In the genomic region with DNA sequence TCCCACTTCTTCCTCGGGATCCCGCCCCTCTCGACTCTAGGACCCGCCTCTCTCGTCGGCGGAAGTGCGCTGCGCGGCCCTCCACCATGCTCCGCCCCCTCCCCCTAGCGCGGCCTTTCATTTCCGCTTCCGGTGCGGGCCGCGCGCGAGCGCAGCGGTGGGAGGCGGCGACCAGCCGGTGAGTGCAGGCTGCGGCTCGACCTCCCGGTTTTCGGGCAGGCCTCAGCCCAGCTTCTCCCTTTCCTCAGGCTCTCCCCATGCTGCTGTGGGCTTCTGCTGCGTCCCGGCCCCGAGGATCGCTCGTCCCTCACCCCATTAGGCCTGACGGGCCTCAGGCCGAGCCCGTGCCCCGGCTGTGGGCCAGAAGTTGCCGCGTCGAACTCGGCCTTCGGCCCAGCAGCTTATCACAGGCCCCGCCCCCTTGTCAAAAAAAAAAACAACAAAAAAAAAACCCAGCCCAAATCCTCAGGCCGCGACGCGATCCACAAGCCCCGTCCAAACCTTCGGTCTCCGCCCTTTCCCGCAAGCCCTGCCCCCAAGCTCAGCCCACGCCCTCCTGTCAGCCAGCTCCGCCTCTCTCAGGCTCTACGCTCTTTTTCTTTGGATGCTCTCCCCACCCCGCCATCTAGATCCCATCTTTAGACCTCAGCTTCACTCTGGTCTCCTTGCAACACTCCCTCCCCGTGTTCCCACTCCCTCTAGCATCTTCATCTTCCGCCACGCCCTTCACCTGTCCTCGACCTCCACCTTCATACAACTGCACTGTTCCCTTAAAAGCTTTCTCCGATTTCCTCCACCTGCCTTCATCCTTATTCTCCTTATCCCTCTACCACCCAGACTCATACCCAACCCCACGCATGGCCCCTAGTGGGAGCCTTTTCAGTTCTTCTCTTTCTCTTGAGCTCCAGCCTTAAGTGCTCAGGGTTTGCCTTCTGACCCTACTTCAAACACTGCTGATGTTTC, we compare ENCODE assay signal across 8 cellular contexts. TPM values are rescaled to one million over a fixed set of nuclear protein-coding genes. Genes with fewer than 3 reads are reported as not detected.
DNase-seq lines count a peak whose midpoint lies in the region; ATAC-seq and TF ChIP-seq lines count a peak whose summit lies in the region.

A gene with protein sequence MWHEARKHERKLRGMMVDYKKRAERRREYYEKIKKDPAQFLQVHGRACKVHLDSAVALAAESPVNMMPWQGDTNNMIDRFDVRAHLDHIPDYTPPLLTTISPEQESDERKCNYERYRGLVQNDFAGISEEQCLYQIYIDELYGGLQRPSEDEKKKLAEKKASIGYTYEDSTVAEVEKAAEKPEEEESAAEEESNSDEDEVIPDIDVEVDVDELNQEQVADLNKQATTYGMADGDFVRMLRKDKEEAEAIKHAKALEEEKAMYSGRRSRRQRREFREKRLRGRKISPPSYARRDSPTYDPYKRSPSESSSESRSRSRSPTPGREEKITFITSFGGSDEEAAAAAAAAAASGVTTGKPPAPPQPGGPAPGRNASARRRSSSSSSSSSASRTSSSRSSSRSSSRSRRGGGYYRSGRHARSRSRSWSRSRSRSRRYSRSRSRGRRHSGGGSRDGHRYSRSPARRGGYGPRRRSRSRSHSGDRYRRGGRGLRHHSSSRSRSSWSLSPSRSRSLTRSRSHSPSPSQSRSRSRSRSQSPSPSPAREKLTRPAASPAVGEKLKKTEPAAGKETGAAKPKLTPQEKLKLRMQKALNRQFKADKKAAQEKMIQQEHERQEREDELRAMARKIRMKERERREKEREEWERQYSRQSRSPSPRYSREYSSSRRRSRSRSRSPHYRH (plus strand): TSS at position 115 of the 963 bp plus-strand sequence. CDS start 1,168 bp downstream, outside the sequence.

- intact Hi-C loops in colonic mucosa (cut with DNase I): no loop called here

- DNase-seq in AG09319 (ENCODE audit: extremely low read depth, low read depth) (peak; percentile 70), NCI-H460 (ENCODE audit: extremely low read depth, low read depth) (peak; percentile 76), colonic mucosa (peak; percentile 93), left kidney (ENCODE audit: low read depth, low spot score) (peak; percentile 97)
- DNase-seq in activated CD4-positive, alpha-beta T cell treated with anti-CD3 and anti-CD28 coated beads for 48 hours: peak; percentile 91
- DNase-seq in stimulated activated CD4-positive, alpha-beta T cell treated with anti-CD3 and anti-CD28 coated beads, Interleukin-1b, Interleukin-23, amount 100 ng/mL, for 48 hours: peak; percentile 86

- H3K27ac ChIP-seq in colonic mucosa: peak within 1 kb of the TSS; percentile 98

- no peak for TF ChIP-seq CTCF in AG09319 (IDR thresholded peaks at IDR 0.05; ENCODE audit: low read depth, low read length)
- no peak for TF ChIP-seq CTCF in colonic mucosa (IDR thresholded peaks at IDR 0.05)

- peak within 1 kb of the TSS; percentile 94 for H3K4me3 ChIP-seq in colonic mucosa

- ATAC-seq in GM19035 (IDR thresholded peaks at IDR 0.05; ENCODE audit: unreplicated experiment) (peak; percentile 88), HG03354 (IDR thresholded peaks at IDR 0.05; ENCODE audit: poor library complexity, severe bottlenecking, unreplicated experiment) (peak; percentile 90)

- H3K4me1 ChIP-seq in colonic mucosa: peaks cover 13% of the 10 kb centered on the region

- H3K27me3 ChIP-seq in colonic mucosa: no peaks in the 10 kb centered on the region

- no peaks in the 10 kb centered on the region for H3K9me3 ChIP-seq in colonic mucosa

- H3K36me3 ChIP-seq in colonic mucosa: peaks cover 5% of the 10 kb centered on the region

- H3K9ac ChIP-seq in colonic mucosa (ENCODE audit: low read depth in 2 of 2, low read length in 2 of 2): peak within 1 kb of the TSS; percentile 90 to 96

RNA-seq across cellular contexts. Expression of the gene that starts here (rescaled TPM):
- total RNA-seq in NCI-H460 (2014; rRNA removed; shearing (Covaris generic)): 20.4 and 31.4 TPM in 2 replicates
- polyA plus RNA-seq in NCI-H460 (2014; cell fraction: nucleus; rRNA removed): 76.5 and 88.6 TPM in 2 replicates
- total RNA-seq in colonic mucosa: 10 to 100 TPM; 53.5 to 82.6 TPM

Comparison
In these comparisons a context has a peak if more than half of its experiments do, and no peak if none do; other contexts are left out.
1. Peak in every context shown above with its lines: DNase-seq, ATAC-seq, H3K4me3 ChIP-seq and H3K27ac ChIP-seq.